Comparison of ENCODE assay signal across 8 cellular contexts in the genomic region with DNA sequence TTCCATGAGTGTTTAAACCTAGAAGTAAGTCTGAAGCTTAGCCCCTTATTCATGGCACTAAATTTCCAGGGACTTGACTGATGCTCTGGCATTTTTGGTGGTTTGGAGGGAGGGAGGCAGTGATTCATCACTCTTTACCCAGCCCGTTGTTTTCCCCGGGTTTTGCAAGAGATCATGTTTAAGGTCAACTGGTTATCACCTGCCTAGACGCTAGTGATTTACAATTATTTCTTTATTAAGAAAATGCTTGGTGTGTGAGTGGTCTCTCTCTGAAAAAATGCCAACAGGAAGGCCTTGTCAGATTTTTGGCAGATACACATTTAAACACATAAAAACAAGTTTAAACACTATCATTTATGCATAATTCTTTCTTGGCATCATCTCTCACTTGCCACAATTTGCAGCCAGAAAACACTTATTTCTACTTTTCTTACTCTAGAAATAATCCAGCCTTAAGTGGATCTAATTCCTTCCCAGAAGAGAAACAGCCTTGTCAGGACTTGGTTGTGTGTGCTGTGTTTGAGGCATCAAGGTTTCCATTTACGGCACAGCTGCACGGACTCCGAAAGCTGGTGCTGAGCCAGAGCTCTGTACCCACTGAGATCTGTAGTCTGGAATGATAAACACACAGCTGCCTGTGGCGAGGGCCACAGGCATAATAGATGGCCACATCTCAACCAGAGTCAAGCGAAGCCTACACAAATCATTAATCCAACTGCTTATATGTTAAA.
DNase-seq lines count a peak whose midpoint lies in the region; ATAC-seq and TF ChIP-seq lines count a peak whose summit lies in the region.

No MANE protein-coding gene starts in this region.

- WGBS in testis, 2 donors, result 46 to 53% methylated on average over 7 to 8 of the region's 8 CpGs

- ATAC-seq in left lobe of liver (peak; percentile 25), HG03095 (IDR thresholded peaks at IDR 0.05; ENCODE audit: unreplicated experiment) (no peak)

- no peak for TF ChIP-seq POLR2A in testis (IDR thresholded peaks at IDR 0.05)

- DNase-seq in DMS53 treated with DMSO at 0.1 percent for 48 hours (lab: John Stamatoyannopoulos, UW; ENCODE audit: unreplicated experiment) (peak; percentile 78), NCI-H2196 treated with DMSO at 0.1 percent for 48 hours (lab: John Stamatoyannopoulos, UW; ENCODE audit: unreplicated experiment) (peak; percentile 89), caudate nucleus (lab: John Stamatoyannopoulos, UW) (peak in 55 of 61 donors; percentile 14 to 89 (median 65)), left lobe of liver (ENCODE audit: low spot score) (no peak), testis (peak; percentile 30), mesenteric fat pad (ENCODE audit: low spot score) (no peak), NCI-H526 (lab: John Stamatoyannopoulos, UW) (no peak)

- H3K27ac ChIP-seq in caudate nucleus (ENCODE audit: low read depth, low read length) (peak overlapping the region; percentile 96), testis (no peak overlapping the region)

- no peaks in the 10 kb centered on the region for H3K36me3 ChIP-seq in testis (ENCODE audit: low read depth, missing control alignments)

- H3K4me3 ChIP-seq in testis, result no peak overlapping the region

- no peaks in the 10 kb centered on the region for H3K27me3 ChIP-seq in testis

- no peaks in the 10 kb centered on the region for H3K9me3 ChIP-seq in testis

- intact Hi-C loops in testis (cut with DNase I; ENCODE audit: low total_unique reads), result no loop called here

- TF ChIP-seq CTCF in testis (IDR thresholded peaks at IDR 0.05), result no peak

- peaks cover 5% of the 10 kb centered on the region for H3K4me1 ChIP-seq in testis

Comparison
In these comparisons a context has a peak if more than half of its experiments do, and no peak if none do; other contexts are left out.
1. DNase-seq: peak in DMS53 treated with DMSO at 0.1 percent for 48 hours (single experiment), NCI-H2196 treated with DMSO at 0.1 percent for 48 hours (single experiment), caudate nucleus (55 of 61) and testis (single experiment); none in left lobe of liver (single experiment), mesenteric fat pad (single experiment) and NCI-H526 (0 of 2).